Comparison of ENCODE assay signal across 8 cellular contexts in genomic region chrX:30888526-30889146, GRCh38. TPM values are rescaled to one million over a fixed set of nuclear protein-coding genes. Genes with fewer than 3 reads are reported as not detected.
DNase-seq lines count a peak whose midpoint lies in the region; ATAC-seq and TF ChIP-seq lines count a peak whose summit lies in the region.

No MANE protein-coding gene starts in this region.

- H3K27me3 ChIP-seq in CD8-positive, alpha-beta memory T cell (ENCODE audit: insufficient read depth, low read length, poor library complexity, severe bottlenecking): no peaks in the 10 kb centered on the region
- H3K27me3 ChIP-seq in uterus: no peaks in the 10 kb centered on the region

- no peaks in the 10 kb centered on the region for H3K9me3 Mint-ChIP-seq in CD8-positive, alpha-beta memory T cell
- peaks cover 4% of the 10 kb centered on the region for H3K9me3 Mint-ChIP-seq in nephron

- TF ChIP-seq CTCF in epithelial cell of proximal tubule (conservative IDR thresholded peaks at IDR 0.05; ENCODE audit: low read depth, low read length) (no peak), nephron (IDR thresholded peaks at IDR 0.05; ENCODE audit: unreplicated experiment in 3 of 3) (no peak), uterus (IDR thresholded peaks at IDR 0.05) (no peak)

- CTCF ChIA-PET in CD8-positive, alpha-beta memory T cell (lab: Charles Lee): no interaction called here

- peak in 2 of 5 donors; percentile 0 to 8 for DNase-seq in CD8-positive, alpha-beta memory T cell
- peak; percentile 6 for DNase-seq in activated CD4-positive, alpha-beta T cell treated with anti-CD3 and anti-CD28 coated beads, Interleukin-2, amount 50 U/mL, for 1 hour
- DNase-seq in epithelial cell of proximal tubule (ENCODE audit: low read depth): no peak
- peak in 1 of 2 donors; percentile 24 for DNase-seq in uterus
- no peak for DNase-seq in NCI-H1436 treated with DMSO at 0.1 percent for 48 hours (lab: John Stamatoyannopoulos, UW)

- H3K36me3 ChIP-seq in CD8-positive, alpha-beta memory T cell (ENCODE audit: insufficient read depth, low read length): no peaks in the 10 kb centered on the region
- H3K36me3 ChIP-seq in uterus: no peaks in the 10 kb centered on the region

- peak overlapping the region; percentile 84 to 98 (median 87) for H3K4me3 Mint-ChIP-seq in CD8-positive, alpha-beta memory T cell
- H3K4me3 Mint-ChIP-seq in nephron: peak overlapping the region; percentile 86 to 92 (median 90)

- H3K4me1 Mint-ChIP-seq in CD8-positive, alpha-beta memory T cell: peaks cover 35 to 55% (median 53%) of the 10 kb centered on the region in 3 donors
- H3K4me1 Mint-ChIP-seq in nephron: peaks cover 13% of the 10 kb centered on the region

- peaks cover 19% of the 10 kb centered on the region for H3K4me1 ChIP-seq in CD8-positive, alpha-beta memory T cell (ENCODE audit: insufficient read depth, low read length)
- no peaks in the 10 kb centered on the region for H3K4me1 ChIP-seq in uterus

- peak overlapping the region; percentile 57 for H3K27ac ChIP-seq in CD8-positive, alpha-beta memory T cell (ENCODE audit: low read depth, low read length)
- H3K27ac ChIP-seq in uterus: peak overlapping the region; percentile 80 to 91

- H3K9me3 ChIP-seq in CD8-positive, alpha-beta memory T cell (ENCODE audit: low read length): no peaks in the 10 kb centered on the region
- no peaks in the 10 kb centered on the region for H3K9me3 ChIP-seq in uterus

- peak overlapping the region; percentile 73 to 93 (median 76) for H3K27ac Mint-ChIP-seq in CD8-positive, alpha-beta memory T cell
- peak overlapping the region; percentile 67 to 96 (median 87) for H3K27ac Mint-ChIP-seq in nephron

- H3K27me3 Mint-ChIP-seq in CD8-positive, alpha-beta memory T cell: peaks cover 0 to 5% of the 10 kb centered on the region in 2 donors
- H3K27me3 Mint-ChIP-seq in nephron (ENCODE audit: low read depth): no peaks in the 10 kb centered on the region

- ATAC-seq in GM19452 (IDR thresholded peaks at IDR 0.05; ENCODE audit: unreplicated experiment): peak; percentile 37
- peak; percentile 4 for ATAC-seq in HG03469 (IDR thresholded peaks at IDR 0.05; ENCODE audit: unreplicated experiment)

- H3K36me3 Mint-ChIP-seq in CD8-positive, alpha-beta memory T cell: peaks cover 0 to 3% (median 2%) of the 10 kb centered on the region in 3 donors
- no peaks in the 10 kb centered on the region for H3K36me3 Mint-ChIP-seq in nephron (ENCODE audit: low read depth)

- H3K4me3 ChIP-seq in CD8-positive, alpha-beta memory T cell (ENCODE audit: low read length): peak overlapping the region; percentile 63
- H3K4me3 ChIP-seq in epithelial cell of proximal tubule (ENCODE audit: low read depth, low read length) (peak overlapping the region; percentile 72), uterus (peak overlapping the region; percentile 37 to 75)

- no peak for TF ChIP-seq POLR2A in uterus (IDR thresholded peaks at IDR 0.05)

- intact Hi-C loops in uterus (cut with DNase I; ENCODE audit: low total_unique reads): no loop called here

- POLR2A ChIA-PET in CD8-positive, alpha-beta memory T cell (lab: Charles Lee): no interaction called here

RNA-seq across cellular contexts. Expression of gene TAB3, which starts 0.4 kb away (rescaled TPM):
- 10 to 100 TPM; 21.1 to 21.4 TPM for total RNA-seq in CD8-positive, alpha-beta memory T cell
- 7.6 TPM for polyA plus RNA-seq in CD8-positive, alpha-beta memory T cell
- 12.9 and 19.4 TPM in 2 replicates for total RNA-seq in epithelial cell of proximal tubule
- 10 to 100 TPM; 21.2 to 51.2 (median 39.2) TPM for total RNA-seq in uterus
